ENCODE assay signal across 14 cellular contexts in the genomic region with DNA sequence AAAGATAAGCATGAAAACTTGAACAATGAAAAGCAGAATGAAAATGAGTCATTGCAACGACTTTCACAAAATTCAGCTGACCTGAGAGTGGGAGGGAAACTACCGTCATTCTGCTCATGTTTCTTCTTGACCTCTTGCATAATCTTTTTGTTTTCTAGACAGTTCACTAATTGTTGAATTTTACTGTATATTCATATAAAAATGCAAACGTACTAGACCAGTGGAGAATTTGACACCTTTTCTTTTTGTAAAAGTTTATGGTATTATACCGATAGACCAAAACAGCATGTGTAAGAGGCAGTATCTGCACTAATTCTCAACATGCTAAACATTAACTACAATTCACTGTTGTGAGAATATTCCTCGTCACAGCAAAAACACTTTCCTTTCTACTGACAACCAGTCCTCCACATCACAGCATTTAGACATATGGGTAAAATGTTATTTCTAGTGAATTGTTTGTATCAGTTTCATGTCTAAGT.
DNase-seq lines count a peak whose midpoint lies in the region; ATAC-seq, FAIRE-seq and TF ChIP-seq lines count a peak whose summit lies in the region.
"Had no signal": no experiment of that assay in that cellular context is flagged by ENCODE, and none has a peak within 500 bp of the region (broad histone marks: within the 10 kb centered on the region; RNA-seq: fewer than 3 reads in every experiment).

No MANE protein-coding gene starts in this region.

- FAIRE-seq in astrocyte (lab: Jason Lieb, UNC) = no peak

- H3K4me3 Mint-ChIP-seq in astrocyte (ENCODE audit: unreplicated experiment) = no peak overlapping the region
- H3K4me3 Mint-ChIP-seq: activated CD4-positive, alpha-beta T cell treated with anti-CD3 and anti-CD28 coated beads, Interleukin-2, amount 10 ng/mL, durations not matched to agents 7 days and 5 days; dendritic cell treated with granulocyte-macrophage colony-stimulating factor and Interleukin-4, amounts not matched to agents 40 ng/mL and 50 ng/mL, for 4 days had no signal

- H3K9me3 ChIP-seq in astrocyte (ENCODE audit: insufficient read depth, low read depth, low read length) = no peaks in the 10 kb centered on the region
- no peaks in the 10 kb centered on the region for H3K9me3 ChIP-seq in liver (ENCODE audit: control insufficient read depth in 4 of 4, low read length in 3 of 4)
- H3K9me3 ChIP-seq in prostate gland = no peaks in the 10 kb centered on the region
- H3K9me3 ChIP-seq: heart right ventricle, tibial artery had no signal

- H3K4me3 ChIP-seq in astrocyte (ENCODE audit: insufficient read depth, low read depth, low read length) (no peak overlapping the region), liver (ENCODE audit: low read depth in 1 of 3, low read length in 3 of 3) (peak overlapping the region in 1 of 3 donors; percentile 23), prostate gland (no peak overlapping the region)
- H3K4me3 ChIP-seq: heart right ventricle, tibial artery had no signal

- ATAC-seq in GM18508 (IDR thresholded peaks at IDR 0.05; ENCODE audit: insufficient read depth, unreplicated experiment) (peak; percentile 93), HG03354 (IDR thresholded peaks at IDR 0.05; ENCODE audit: poor library complexity, severe bottlenecking, unreplicated experiment) (peak; percentile 57), GM21737 (IDR thresholded peaks at IDR 0.05; ENCODE audit: unreplicated experiment) (no peak)
- ATAC-seq: heart right ventricle had no signal

- no peaks in the 10 kb centered on the region for H3K36me3 ChIP-seq in astrocyte (ENCODE audit: insufficient read depth, low read length)
- H3K36me3 ChIP-seq in liver (ENCODE audit: control insufficient read depth in 4 of 4, insufficient read depth in 3 of 4, low read depth in 1 of 4, low read length in 3 of 4) = no peaks in the 10 kb centered on the region
- H3K36me3 ChIP-seq in prostate gland = no peaks in the 10 kb centered on the region
- H3K36me3 ChIP-seq: heart right ventricle, tibial artery had no signal

- no peak overlapping the region for H3K9ac ChIP-seq in astrocyte (ENCODE audit: low read length)
- peak overlapping the region in 1 of 2 donors; percentile 11 for H3K9ac ChIP-seq in liver (ENCODE audit: low read depth in 1 of 2, low read length in 2 of 2)

- no peaks in the 10 kb centered on the region for H4K20me1 ChIP-seq in astrocyte (ENCODE audit: insufficient read depth, low read length)

- H2AFZ ChIP-seq in astrocyte (ENCODE audit: low read depth, low read length) = no peak overlapping the region

- WGBS in liver = 37% methylated on average over 5 of the region's 5 CpGs
- 52% methylated on average over 5 of the region's 5 CpGs for WGBS in prostate gland

- H3K27ac ChIP-seq in astrocyte (ENCODE audit: low read depth, low read length) (peak overlapping the region; percentile 30), liver (ENCODE audit: low read depth in 1 of 2, low read length in 2 of 2) (no peak overlapping the region), prostate gland (no peak overlapping the region)
- H3K27ac ChIP-seq: heart right ventricle, tibial artery had no signal

- peak in 1 of 2 donors; percentile 9 for TF ChIP-seq RAD21 in liver (IDR thresholded peaks at IDR 0.05)

- no peaks in the 10 kb centered on the region for H3K9me3 Mint-ChIP-seq in astrocyte (ENCODE audit: unreplicated experiment)
- H3K9me3 Mint-ChIP-seq: activated CD4-positive, alpha-beta T cell treated with anti-CD3 and anti-CD28 coated beads, Interleukin-2, amount 10 ng/mL, durations not matched to agents 7 days and 5 days had no signal

- H3K27me3 Mint-ChIP-seq in astrocyte (ENCODE audit: low read depth, unreplicated experiment) = peaks cover 2% of the 10 kb centered on the region
- H3K27me3 Mint-ChIP-seq: activated CD4-positive, alpha-beta T cell treated with anti-CD3 and anti-CD28 coated beads, Interleukin-2, amount 10 ng/mL, durations not matched to agents 7 days and 5 days; dendritic cell treated with granulocyte-macrophage colony-stimulating factor and Interleukin-4, amounts not matched to agents 40 ng/mL and 50 ng/mL, for 4 days had no signal

- peaks cover 2% of the 10 kb centered on the region for H3K4me1 ChIP-seq in astrocyte (ENCODE audit: insufficient read depth, low read length)
- peaks cover 0 to 2% (median 0%) of the 10 kb centered on the region in 4 donors for H3K4me1 ChIP-seq in liver (ENCODE audit: control insufficient read depth in 4 of 4, insufficient read depth in 4 of 4, low read length in 3 of 4)
- no peaks in the 10 kb centered on the region for H3K4me1 ChIP-seq in prostate gland (replicated peaks)
- H3K4me1 ChIP-seq: heart right ventricle, tibial artery had no signal

- no peaks in the 10 kb centered on the region for H3K79me2 ChIP-seq in astrocyte (ENCODE audit: insufficient read depth, low read length)

- no peak for TF ChIP-seq CTCF in astrocyte (IDR thresholded peaks at IDR 0.05; ENCODE audit: insufficient read depth, low read depth, low read length)
- TF ChIP-seq CTCF in liver (IDR thresholded peaks at IDR 0.05; ENCODE audit: low read depth, low read length, missing input control) = no peak
- TF ChIP-seq CTCF in prostate gland (IDR thresholded peaks at IDR 0.05) = no peak

- no peaks in the 10 kb centered on the region for H3K36me3 Mint-ChIP-seq in astrocyte (ENCODE audit: low read depth, unreplicated experiment)

- no peak for TF ChIP-seq POLR2A in prostate gland (IDR thresholded peaks at IDR 0.05)

- peaks cover 12% of the 10 kb centered on the region for H3K4me1 Mint-ChIP-seq in astrocyte (ENCODE audit: low read depth, unreplicated experiment)
- H3K4me1 Mint-ChIP-seq: activated CD4-positive, alpha-beta T cell treated with anti-CD3 and anti-CD28 coated beads, Interleukin-2, amount 10 ng/mL, durations not matched to agents 7 days and 5 days had no signal

- H3K27me3 ChIP-seq in astrocyte (ENCODE audit: insufficient read depth, low read length) (no peaks in the 10 kb centered on the region), liver (ENCODE audit: control insufficient read depth in 4 of 4, insufficient read depth in 4 of 4, low read length in 3 of 4) (no peaks in the 10 kb centered on the region), prostate gland (replicated peaks; ENCODE audit: insufficient read depth) (no peaks in the 10 kb centered on the region)
- H3K27me3 ChIP-seq: tibial artery had no signal

- peak overlapping the region; percentile 15 for H3K4me2 ChIP-seq in astrocyte (ENCODE audit: low read length)

- intact Hi-C loops in prostate gland (cut with DNase I) = no loop called here

- no peak overlapping the region for H3K27ac Mint-ChIP-seq in astrocyte (ENCODE audit: unreplicated experiment)
- H3K27ac Mint-ChIP-seq: activated CD4-positive, alpha-beta T cell treated with anti-CD3 and anti-CD28 coated beads, Interleukin-2, amount 10 ng/mL, durations not matched to agents 7 days and 5 days; dendritic cell treated with granulocyte-macrophage colony-stimulating factor and Interleukin-4, amounts not matched to agents 40 ng/mL and 50 ng/mL, for 4 days had no signal

- DNase-seq in astrocyte (ENCODE audit: low read depth) = peak; percentile 87
- no peak for DNase-seq in NCI-H128 (lab: John Stamatoyannopoulos, UW; ENCODE audit: unreplicated experiment)
- DNase-seq in prostate gland (ENCODE audit: low spot score) = no peak
- DNase-seq in DMS53 (lab: John Stamatoyannopoulos, UW) = no peak
- DNase-seq: activated CD4-positive, alpha-beta T cell treated with anti-CD3 and anti-CD28 coated beads, Interleukin-2, amount 10 ng/mL, durations not matched to agents 7 days and 5 days; activated gamma-delta T cell treated with Interleukin-2 at 50 U/mL for 16 hours; heart right ventricle; NCI-H524 treated with DMSO at 0.1 percent for 48 hours; tibial artery had no signal

TF ChIP-seq in liver, 16 proteins besides CTCF, POLR2A, EP300 and RAD21 (continues in another document):
- no peak for TF ChIP-seq ATF3 (IDR thresholded peaks at IDR 0.05)
- TF ChIP-seq ZBTB33 (IDR thresholded peaks at IDR 0.05) = no peak
- TF ChIP-seq FOXA2 (IDR thresholded peaks at IDR 0.05) = no peak
- peak in 1 of 2 donors; percentile 9 for TF ChIP-seq RXRA (IDR thresholded peaks at IDR 0.05)
- TF ChIP-seq JUND (IDR thresholded peaks at IDR 0.05) = peak; percentile 21 to 71
- no peak for TF ChIP-seq GABPA (IDR thresholded peaks at IDR 0.05 in 1 of 2, conservative IDR thresholded peaks at IDR 0.05 in 1 of 2)
- peak; percentile 21 to 28 for TF ChIP-seq HNF4A (conservative IDR thresholded peaks at IDR 0.05)
- no peak for TF ChIP-seq YY1 (IDR thresholded peaks at IDR 0.05)
- no peak for TF ChIP-seq NR2F2 (IDR thresholded peaks at IDR 0.05)
- no peak for TF ChIP-seq FOXA1 (IDR thresholded peaks at IDR 0.05)
- TF ChIP-seq HNF4G (IDR thresholded peaks at IDR 0.05) = no peak
- no peak for TF ChIP-seq TAF1 (conservative IDR thresholded peaks at IDR 0.05)
- TF ChIP-seq EGR1 (IDR thresholded peaks at IDR 0.05; ENCODE audit: low read depth in 2 of 2) = no peak
- TF ChIP-seq, protein P1, sequence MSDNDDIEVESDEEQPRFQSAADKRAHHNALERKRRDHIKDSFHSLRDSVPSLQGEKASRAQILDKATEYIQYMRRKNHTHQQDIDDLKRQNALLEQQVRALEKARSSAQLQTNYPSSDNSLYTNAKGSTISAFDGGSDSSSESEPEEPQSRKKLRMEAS (IDR thresholded peaks at IDR 0.05) = no peak
